9 cellular contexts compared by ENCODE assay signal in the genomic region with DNA sequence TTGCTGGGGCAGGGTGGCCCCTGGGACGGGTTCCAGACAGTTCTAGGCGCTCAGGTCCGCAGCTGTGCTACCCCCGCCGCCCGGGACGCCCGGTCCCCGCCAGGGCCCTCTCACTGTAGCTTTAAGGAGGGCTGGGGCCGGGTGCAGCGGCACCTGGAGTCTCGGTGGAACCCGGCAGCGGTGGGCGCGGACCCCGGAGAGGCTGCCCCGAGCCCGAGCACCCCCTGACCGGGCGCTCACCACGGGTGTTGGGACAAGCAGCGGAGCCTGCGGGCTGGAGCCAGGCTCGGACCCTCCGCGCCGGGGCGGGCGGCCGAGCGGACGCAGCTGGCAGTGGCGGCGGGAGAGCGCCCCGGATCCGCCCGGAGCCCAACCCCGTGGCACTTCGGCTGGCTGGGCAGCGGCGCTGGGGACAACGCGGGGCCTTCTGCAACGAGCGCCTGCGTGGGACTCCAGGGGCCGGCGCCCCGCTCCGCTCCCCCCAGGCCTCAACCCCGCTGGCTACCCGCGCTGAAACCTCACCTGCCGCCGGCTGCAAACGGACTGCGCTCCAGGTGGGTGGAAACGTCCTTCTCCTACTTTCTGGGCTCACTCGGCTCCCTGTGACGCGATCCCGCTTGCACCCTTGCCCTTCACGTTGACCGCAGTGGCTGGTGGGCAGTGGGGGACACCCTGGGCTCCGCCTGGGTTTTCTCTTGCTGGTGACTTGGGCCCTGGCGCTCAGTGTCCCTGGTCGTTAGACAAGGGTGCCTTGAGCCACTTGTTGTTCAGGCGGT.
DNase-seq lines count a peak whose midpoint lies in the region; ATAC-seq and TF ChIP-seq lines count a peak whose summit lies in the region.
"Had no signal": no experiment of that assay in that cellular context is flagged by ENCODE, and none has a peak within 500 bp of the region (broad histone marks: within the 10 kb centered on the region; RNA-seq: fewer than 3 reads in every experiment).

No MANE protein-coding gene starts in this region.

- H3K36me3 ChIP-seq in NT2/D1 (ENCODE audit: insufficient read depth, insufficient read length, low read length) (no peaks in the 10 kb centered on the region), endocrine pancreas (ENCODE audit: control insufficient read depth, insufficient read depth, low read length) (no peaks in the 10 kb centered on the region), WERI-Rb-1 (no peaks in the 10 kb centered on the region)
- no peaks in the 10 kb centered on the region for H3K36me3 ChIP-seq in naive thymus-derived CD4-positive, alpha-beta T cell (ENCODE audit: control insufficient read depth in 2 of 3, insufficient read depth in 3 of 3, low read length in 3 of 3)

- peaks cover 0 to 27% (median 7%) of the 10 kb centered on the region in 5 donors for H3K27me3 Mint-ChIP-seq in naive thymus-derived CD4-positive, alpha-beta T cell

- peak overlapping the region in 5 of 9 donors; percentile 73 to 88 (median 80) for H3K27ac Mint-ChIP-seq in naive thymus-derived CD4-positive, alpha-beta T cell

- H3K4me1 ChIP-seq in NT2/D1 (ENCODE audit: insufficient read depth, insufficient read length) (peaks cover 7% of the 10 kb centered on the region), endocrine pancreas (ENCODE audit: control insufficient read depth, insufficient read depth, low read length) (no peaks in the 10 kb centered on the region)
- H3K4me1 ChIP-seq in naive thymus-derived CD4-positive, alpha-beta T cell (ENCODE audit: control insufficient read depth in 2 of 2, insufficient read depth in 2 of 2, low read length in 2 of 2): peaks cover 0 to 12% of the 10 kb centered on the region in 2 donors

- H3K4me3 ChIP-seq in NT2/D1 (ENCODE audit: insufficient read length, low read depth) (peak overlapping the region; percentile 57), endocrine pancreas (ENCODE audit: control insufficient read depth, insufficient read depth, low read length) (no peak overlapping the region), WERI-Rb-1 (ENCODE audit: low read depth, low read length) (no peak overlapping the region)
- peak overlapping the region; percentile 39 for H3K4me3 ChIP-seq in naive thymus-derived CD4-positive, alpha-beta T cell (ENCODE audit: low read length)

- DNase-seq in 8988T (peak; percentile 33), NT2/D1 (ENCODE audit: low read depth, low spot score) (no peak), NCI-H187 (lab: John Stamatoyannopoulos, UW) (no peak), WERI-Rb-1 (no peak), NCI-H2227 treated with DMSO at 0.1 percent for 48 hours (lab: John Stamatoyannopoulos, UW) (no peak), NCI-H2107 (lab: John Stamatoyannopoulos, UW) (no peak)
- peak in 6 of 9 donors; percentile 11 to 43 (median 34) for DNase-seq in naive thymus-derived CD4-positive, alpha-beta T cell
- DNase-seq: GDM1 had no signal

- H3K4me1 Mint-ChIP-seq in naive thymus-derived CD4-positive, alpha-beta T cell: peaks cover 0 to 50% (median 19%) of the 10 kb centered on the region in 7 donors

- H3K4me3 Mint-ChIP-seq in naive thymus-derived CD4-positive, alpha-beta T cell: peak overlapping the region; percentile 47 to 91 (median 82)

- POLR2A ChIA-PET in naive thymus-derived CD4-positive, alpha-beta T cell (lab: Charles Lee): interaction anchor here (1.0 to 10.8 kb wide), 5 partner anchors 12 to 81 kb away, joined by 4 to 144 read pairs (median 9); partner anchors contain the start of gene ZNF429

- H3K27ac ChIP-seq in naive thymus-derived CD4-positive, alpha-beta T cell (ENCODE audit: low read depth, low read length): peak overlapping the region; percentile 48
- no peak overlapping the region for H3K27ac ChIP-seq in WERI-Rb-1

- intact Hi-C loops in naive thymus-derived CD4-positive, alpha-beta T cell (cut with micrococcal nuclease): loop anchor here in 1 of 2 donors (1.0 to 10.0 kb wide), 3 partner anchors 18 to 262 kb away; partner anchors contain the start of genes ZNF429 and ZNF708

- H3K27me3 ChIP-seq in NT2/D1 (ENCODE audit: insufficient read depth, insufficient read length) (peaks cover 33% of the 10 kb centered on the region), endocrine pancreas (ENCODE audit: control insufficient read depth, insufficient read depth, low read length) (no peaks in the 10 kb centered on the region), WERI-Rb-1 (ENCODE audit: insufficient read depth, low read depth, severe bottlenecking) (no peaks in the 10 kb centered on the region)
- no peaks in the 10 kb centered on the region for H3K27me3 ChIP-seq in naive thymus-derived CD4-positive, alpha-beta T cell (ENCODE audit: control insufficient read depth in 2 of 2, insufficient read depth in 2 of 2, low read length in 2 of 2)

- H3K9ac ChIP-seq in NT2/D1 (ENCODE audit: insufficient read length, low read depth): peak overlapping the region; percentile 79
- H3K9ac ChIP-seq in endocrine pancreas (ENCODE audit: control insufficient read depth, insufficient read depth, low read length): peak overlapping the region; percentile 68

- CTCF ChIA-PET in naive thymus-derived CD4-positive, alpha-beta T cell (lab: Charles Lee): interaction anchor here (1.4 kb wide), 1 partner anchor 103 kb away, joined by 4 read pairs; no protein-coding TSS in a partner anchor

- peak; percentile 69 for ATAC-seq in naive thymus-derived CD4-positive, alpha-beta T cell

- peaks cover 0 to 5% (median 2%) of the 10 kb centered on the region in 5 donors for H3K36me3 Mint-ChIP-seq in naive thymus-derived CD4-positive, alpha-beta T cell

- H3K9me3 Mint-ChIP-seq in naive thymus-derived CD4-positive, alpha-beta T cell: peaks cover 0 to 35% (median 3%) of the 10 kb centered on the region in 11 donors

- H3K9me3 ChIP-seq in NT2/D1 (ENCODE audit: insufficient read depth, low read length) (no peaks in the 10 kb centered on the region), endocrine pancreas (ENCODE audit: control insufficient read depth, low read length) (no peaks in the 10 kb centered on the region), WERI-Rb-1 (ENCODE audit: severe bottlenecking) (no peaks in the 10 kb centered on the region)
- no peaks in the 10 kb centered on the region for H3K9me3 ChIP-seq in naive thymus-derived CD4-positive, alpha-beta T cell (ENCODE audit: control insufficient read depth in 2 of 3, low read length in 3 of 3)

- TF ChIP-seq CTCF in WERI-Rb-1 (IDR thresholded peaks at IDR 0.05; ENCODE audit: low read depth, low read length): no peak

Comparison
In these comparisons a context has a peak if more than half of its experiments do, and no peak if none do; other contexts are left out.
1. DNase-seq: peak in 8988T (single experiment) and naive thymus-derived CD4-positive, alpha-beta T cell (6 of 9); none in NT2/D1 (single experiment), NCI-H187 (0 of 2), WERI-Rb-1 (single experiment), NCI-H2227 treated with DMSO at 0.1 percent for 48 hours (single experiment) and NCI-H2107 (single experiment).
2. H3K4me3 ChIP-seq: peak in NT2/D1 (single experiment) and naive thymus-derived CD4-positive, alpha-beta T cell (single experiment); none in endocrine pancreas (single experiment) and WERI-Rb-1 (single experiment).